ENCODE assay signal across 8 cellular contexts in genomic region chr2:60530660-60531276, GRCh38. TPM values are rescaled to one million over a fixed set of nuclear protein-coding genes. Genes with fewer than 3 reads are reported as not detected.
A peak's percentile ranks its signal among the peaks of the same experiment; 100 is the strongest.
DNase-seq lines count a peak whose midpoint lies in the region; ATAC-seq and TF ChIP-seq lines count a peak whose summit lies in the region.

No MANE protein-coding gene starts in this region.

- peak; percentile 71 for ATAC-seq in GM21786 (IDR thresholded peaks at IDR 0.05; ENCODE audit: unreplicated experiment)
- peak; percentile 98 for ATAC-seq in left lobe of liver
- ATAC-seq in activated T-cell treated with anti-CD3 and anti-CD28 coated beads, Interleukin-2, amount 50 U/mL, for 4 hours: no peak

- no peak for TF ChIP-seq RAD21 in SK-N-SH (IDR thresholded peaks at IDR 0.05; ENCODE audit: low read length)

- no peak overlapping the region; the same call in 1 of the 2 replicates for H3K9ac ChIP-seq in SK-N-SH

- no peaks in the 10 kb centered on the region for H3K36me3 Mint-ChIP-seq in activated T-cell treated with anti-CD3 and anti-CD28 coated beads, Interleukin-2, amount 50 U/mL, for 4 hours (ENCODE audit: insufficient read depth)
- H3K36me3 Mint-ChIP-seq in activated naive CD4-positive, alpha-beta T cell treated with anti-CD3 and anti-CD28 coated beads, Interleukin-2, amount 10 ng/mL, durations not matched to agents 7 days and 5 days: no peaks in the 10 kb centered on the region

- H3K9me3 Mint-ChIP-seq in activated T-cell treated with anti-CD3 and anti-CD28 coated beads, Interleukin-2, amount 50 U/mL, for 4 hours: no peaks in the 10 kb centered on the region
- no peaks in the 10 kb centered on the region for H3K9me3 Mint-ChIP-seq in activated naive CD4-positive, alpha-beta T cell treated with anti-CD3 and anti-CD28 coated beads, Interleukin-2, amount 10 ng/mL, durations not matched to agents 7 days and 5 days

- CTCF ChIA-PET in SK-N-SH (lab: Yijun Ruan, JAX): interaction anchor here (0.6 to 2.4 kb wide), 3 partner anchors 31 to 175 kb away, joined by 3 to 9 read pairs (median 9); no protein-coding TSS in a partner anchor
- CTCF ChIA-PET in activated naive CD4-positive, alpha-beta T cell treated with anti-CD3 and anti-CD28 coated beads, Interleukin-2, amount 10 ng/mL, durations not matched to agents 7 days and 5 days (lab: Charles Lee): no interaction called here

- H3K4me1 ChIP-seq in SK-N-SH (ENCODE audit: control insufficient read depth in 1 of 2, insufficient read depth in 2 of 2, low read depth in 1 of 2, low read length in 1 of 2): peaks cover 21 to 23% of the 10 kb centered on the region in 2 experiments

- WGBS in SK-N-SH (ENCODE audit: low lambda C conversion rate): 23% methylated on average over 12 of the region's 12 CpGs

- H3K27ac Mint-ChIP-seq in activated naive CD4-positive, alpha-beta T cell treated with anti-CD3 and anti-CD28 coated beads, Interleukin-2, amount 10 ng/mL, durations not matched to agents 7 days and 5 days: no peak overlapping the region

- H3K27me3 Mint-ChIP-seq in activated T-cell treated with anti-CD3 and anti-CD28 coated beads, Interleukin-2, amount 50 U/mL, for 4 hours (ENCODE audit: low read depth): peaks cover 39% of the 10 kb centered on the region
- H3K27me3 Mint-ChIP-seq in activated naive CD4-positive, alpha-beta T cell treated with anti-CD3 and anti-CD28 coated beads, Interleukin-2, amount 10 ng/mL, durations not matched to agents 7 days and 5 days: peaks cover 38% of the 10 kb centered on the region

- H3K4me2 ChIP-seq in SK-N-SH: peak overlapping the region; percentile 59

- peak overlapping the region; percentile 39; the same call in 1 of the 2 replicates for H2AFZ ChIP-seq in SK-N-SH (ENCODE audit: low read depth)

- H3K4me3 Mint-ChIP-seq in activated T-cell treated with anti-CD3 and anti-CD28 coated beads, Interleukin-2, amount 50 U/mL, for 4 hours: no peak overlapping the region
- no peak overlapping the region for H3K4me3 Mint-ChIP-seq in activated naive CD4-positive, alpha-beta T cell treated with anti-CD3 and anti-CD28 coated beads, Interleukin-2, amount 10 ng/mL, durations not matched to agents 7 days and 5 days

- POLR2A ChIA-PET in SK-N-SH (lab: Yijun Ruan, JAX): no interaction called here

- peaks cover 31% of the 10 kb centered on the region; the same call in 1 of the 2 replicates for H3K79me2 ChIP-seq in SK-N-SH (ENCODE audit: insufficient read depth)

- TF ChIP-seq EP300 in SK-N-SH (IDR thresholded peaks at IDR 0.05; ENCODE audit: borderline replicate concordance in 1 of 2, low read depth in 1 of 2, low read length in 1 of 2): no peak

- peak; percentile 93 for DNase-seq in DMS 273 (lab: John Stamatoyannopoulos, UW; ENCODE audit: unreplicated experiment)
- peak; percentile 11 for DNase-seq in M059J (ENCODE audit: low read depth)
- peak; percentile 72 for DNase-seq in SK-N-SH
- DNase-seq in left lobe of liver (ENCODE audit: low spot score): peak; percentile 88
- no peak for DNase-seq in activated T-cell treated with anti-CD3 and anti-CD28 coated beads, Interleukin-2, amount 50 U/mL, for 4 hours
- DNase-seq in islet precursor cell: no peak
- no peak for DNase-seq in activated naive CD4-positive, alpha-beta T cell treated with anti-CD3 and anti-CD28 coated beads, Interleukin-2, amount 10 ng/mL, durations not matched to agents 7 days and 5 days

- no peaks in the 10 kb centered on the region for H3K9me3 ChIP-seq in SK-N-SH

- H3F3A ChIP-seq in SK-N-SH (replicated peaks; ENCODE audit: insufficient read depth): no peaks in the 10 kb centered on the region

- H3K4me1 Mint-ChIP-seq in activated T-cell treated with anti-CD3 and anti-CD28 coated beads, Interleukin-2, amount 50 U/mL, for 4 hours (ENCODE audit: low read depth): peaks cover 3% of the 10 kb centered on the region
- H3K4me1 Mint-ChIP-seq in activated naive CD4-positive, alpha-beta T cell treated with anti-CD3 and anti-CD28 coated beads, Interleukin-2, amount 10 ng/mL, durations not matched to agents 7 days and 5 days: no peaks in the 10 kb centered on the region

- H4K20me1 ChIP-seq in SK-N-SH (ENCODE audit: insufficient read depth): no peaks in the 10 kb centered on the region

- H3K9me2 ChIP-seq in SK-N-SH: no peaks in the 10 kb centered on the region

- no peaks in the 10 kb centered on the region for H3K36me3 ChIP-seq in SK-N-SH (replicated peaks in 1 of 2; ENCODE audit: control insufficient read depth in 1 of 2, insufficient read depth in 2 of 2, low read length in 1 of 2)

- H3K4me3 ChIP-seq in SK-N-SH (ENCODE audit: low read depth in 2 of 2, low read length in 1 of 2): peak overlapping the region in 1 of 2 experiments; percentile 37; a peak in 2 of 4 replicates

- H3K27ac ChIP-seq in SK-N-SH (ENCODE audit: low read depth in 2 of 2, low read length in 1 of 2): peak overlapping the region in 1 of 2 experiments; percentile 2; a peak in 1 of 4 replicates

- no peak for TF ChIP-seq CTCF in SK-N-SH (IDR thresholded peaks at IDR 0.05)

- no peaks in the 10 kb centered on the region for H3K27me3 ChIP-seq in SK-N-SH (ENCODE audit: insufficient read depth)

TF ChIP-seq in SK-N-SH, 30 proteins besides CTCF, POLR2A, EP300 and RAD21:
- no peak for TF ChIP-seq IRF3 (IDR thresholded peaks at IDR 0.05; ENCODE audit: low read depth, low read length)
- TF ChIP-seq TCF12 (IDR thresholded peaks at IDR 0.05): no peak
- TF ChIP-seq CHD2 (IDR thresholded peaks at IDR 0.05; ENCODE audit: low read length, partially characterized antibody): no peak
- peak; percentile 84 for TF ChIP-seq NFIC (IDR thresholded peaks at IDR 0.05; ENCODE audit: borderline replicate concordance)
- no peak for TF ChIP-seq JUND (IDR thresholded peaks at IDR 0.05)
- no peak for TF ChIP-seq NRF1 (IDR thresholded peaks at IDR 0.05; ENCODE audit: low read depth, low read length)
- peak; percentile 41; the same call in 1 of the 2 replicates for TF ChIP-seq PBX3 (IDR thresholded peaks at IDR 0.05)
- TF ChIP-seq, protein P1, sequence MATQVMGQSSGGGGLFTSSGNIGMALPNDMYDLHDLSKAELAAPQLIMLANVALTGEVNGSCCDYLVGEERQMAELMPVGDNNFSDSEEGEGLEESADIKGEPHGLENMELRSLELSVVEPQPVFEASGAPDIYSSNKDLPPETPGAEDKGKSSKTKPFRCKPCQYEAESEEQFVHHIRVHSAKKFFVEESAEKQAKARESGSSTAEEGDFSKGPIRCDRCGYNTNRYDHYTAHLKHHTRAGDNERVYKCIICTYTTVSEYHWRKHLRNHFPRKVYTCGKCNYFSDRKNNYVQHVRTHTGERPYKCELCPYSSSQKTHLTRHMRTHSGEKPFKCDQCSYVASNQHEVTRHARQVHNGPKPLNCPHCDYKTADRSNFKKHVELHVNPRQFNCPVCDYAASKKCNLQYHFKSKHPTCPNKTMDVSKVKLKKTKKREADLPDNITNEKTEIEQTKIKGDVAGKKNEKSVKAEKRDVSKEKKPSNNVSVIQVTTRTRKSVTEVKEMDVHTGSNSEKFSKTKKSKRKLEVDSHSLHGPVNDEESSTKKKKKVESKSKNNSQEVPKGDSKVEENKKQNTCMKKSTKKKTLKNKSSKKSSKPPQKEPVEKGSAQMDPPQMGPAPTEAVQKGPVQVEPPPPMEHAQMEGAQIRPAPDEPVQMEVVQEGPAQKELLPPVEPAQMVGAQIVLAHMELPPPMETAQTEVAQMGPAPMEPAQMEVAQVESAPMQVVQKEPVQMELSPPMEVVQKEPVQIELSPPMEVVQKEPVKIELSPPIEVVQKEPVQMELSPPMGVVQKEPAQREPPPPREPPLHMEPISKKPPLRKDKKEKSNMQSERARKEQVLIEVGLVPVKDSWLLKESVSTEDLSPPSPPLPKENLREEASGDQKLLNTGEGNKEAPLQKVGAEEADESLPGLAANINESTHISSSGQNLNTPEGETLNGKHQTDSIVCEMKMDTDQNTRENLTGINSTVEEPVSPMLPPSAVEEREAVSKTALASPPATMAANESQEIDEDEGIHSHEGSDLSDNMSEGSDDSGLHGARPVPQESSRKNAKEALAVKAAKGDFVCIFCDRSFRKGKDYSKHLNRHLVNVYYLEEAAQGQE (IDR thresholded peaks at IDR 0.05; ENCODE audit: low read depth, low read length): no peak

RNA-seq across cellular contexts. Expression of gene BCL11A, which starts 22.7 kb away (rescaled TPM):
- total RNA-seq in M059J (2014; rRNA removed; shearing (Covaris generic)): under 0.01 TPM in 1 of 2 replicates, not detected in the other
- 1.9 and 2.4 TPM in 2 replicates for polyA plus RNA-seq in SK-N-SH (2012; rRNA removed)
- polyA plus RNA-seq in SK-N-SH (2012; cell fraction: cytosol; rRNA removed): 1.8 and 2.3 TPM in 2 replicates
- polyA plus RNA-seq in SK-N-SH (2012; cell fraction: nucleus; rRNA removed): 3.6 and 5.5 TPM in 2 replicates
- total RNA-seq in left lobe of liver: 0.50 TPM
- 1 to 10 TPM in 1 of 3 donors, under 1 TPM in 2; 0.38 to 2.6 (median 0.87) TPM for total RNA-seq in activated T-cell treated with anti-CD3 and anti-CD28 coated beads, Interleukin-2, amount 50 U/mL, for 4 hours

Comparison
In these comparisons a context has a peak if more than half of its experiments do, and no peak if none do; other contexts are left out.
1. DNase-seq: peak in DMS 273 (single experiment), M059J (single experiment), SK-N-SH (single experiment) and left lobe of liver (single experiment); none in activated T-cell treated with anti-CD3 and anti-CD28 coated beads, Interleukin-2, amount 50 U/mL, for 4 hours (single experiment), islet precursor cell (single experiment) and activated naive CD4-positive, alpha-beta T cell treated with anti-CD3 and anti-CD28 coated beads, Interleukin-2, amount 10 ng/mL, durations not matched to agents 7 days and 5 days (single experiment).
2. ATAC-seq: peak in GM21786 (single experiment) and left lobe of liver (single experiment); none in activated T-cell treated with anti-CD3 and anti-CD28 coated beads, Interleukin-2, amount 50 U/mL, for 4 hours (0 of 2).